15 cellular contexts compared by ENCODE assay signal in the genomic region with DNA sequence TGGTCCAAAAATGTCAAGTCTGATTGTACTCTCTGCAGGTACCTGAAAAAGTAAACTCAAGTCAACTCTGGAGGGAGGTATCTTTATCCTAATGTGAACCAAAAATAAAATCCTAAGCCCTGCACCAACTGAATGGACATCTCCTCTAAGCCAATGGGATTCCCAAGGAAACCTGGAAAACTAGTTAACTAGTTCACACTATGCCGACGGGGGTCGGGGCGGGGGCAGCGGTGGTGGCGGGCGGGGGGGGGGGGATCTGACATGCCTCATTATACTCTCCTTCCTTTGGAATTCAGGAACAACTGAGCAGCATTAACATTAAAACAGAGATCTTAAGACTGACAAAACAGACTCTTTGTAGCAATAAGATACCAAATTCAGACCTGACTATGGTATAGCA.
DNase-seq lines count a peak whose midpoint lies in the region; ATAC-seq and TF ChIP-seq lines count a peak whose summit lies in the region.
"Had no signal": no experiment of that assay in that cellular context is flagged by ENCODE, and none has a peak within 500 bp of the region (broad histone marks: within the 10 kb centered on the region; RNA-seq: fewer than 3 reads in every experiment).

No MANE protein-coding gene starts in this region.

- TF ChIP-seq CTCF in KMS-11 (conservative IDR thresholded peaks at IDR 0.05; ENCODE audit: low read depth, low read length) (no peak), osteoblast (IDR thresholded peaks at IDR 0.05; ENCODE audit: extremely low read depth, low read depth, low read length) (no peak)

- H3K27ac ChIP-seq in KMS-11 (no peak overlapping the region), iPS-18a (ENCODE audit: low read length) (no peak overlapping the region), osteoblast (ENCODE audit: low read depth, low read length) (no peak overlapping the region)
- H3K27ac ChIP-seq: BLaER1, HL-60 had no signal

- no peak overlapping the region for H2AFZ ChIP-seq in KMS-11 (ENCODE audit: low read depth)
- no peak overlapping the region for H2AFZ ChIP-seq in osteoblast (ENCODE audit: low read length)

- H3K9me3 ChIP-seq in iPS-18a (ENCODE audit: control insufficient read depth, low read depth, low read length), result no peaks in the 10 kb centered on the region
- no peaks in the 10 kb centered on the region for H3K9me3 ChIP-seq in osteoblast (ENCODE audit: low read depth, low read length)

- H3K4me2 ChIP-seq in KMS-11, result peak overlapping the region; percentile 97
- H3K4me2 ChIP-seq in osteoblast (ENCODE audit: insufficient read depth, low read length), result no peak overlapping the region
- H3K4me2 ChIP-seq: BLaER1 had no signal

- peak; percentile 64 for DNase-seq in H7
- DNase-seq in RPMI8226, result peak; percentile 17
- no peak for DNase-seq in osteoblast (ENCODE audit: insufficient read length, low spot score, missing footprints)
- no peak for DNase-seq in HT-29 (ENCODE audit: low spot score)
- DNase-seq: 8988T; CD4-positive, alpha-beta memory T cell; DMS153; DMS79; GDM1 had no signal

- ATAC-seq in HG02763 (IDR thresholded peaks at IDR 0.05; ENCODE audit: unreplicated experiment) (no peak), HG02678 (IDR thresholded peaks at IDR 0.05; ENCODE audit: unreplicated experiment) (no peak)

- H4K20me1 ChIP-seq in KMS-11 (ENCODE audit: insufficient read depth), result no peaks in the 10 kb centered on the region
- no peaks in the 10 kb centered on the region for H4K20me1 ChIP-seq in osteoblast (ENCODE audit: insufficient read depth, low read length)
- H4K20me1 ChIP-seq: BLaER1 had no signal

- H3K4me3 ChIP-seq in H7 (ENCODE audit: insufficient read depth, low read depth, low read length), result no peak overlapping the region
- H3K4me3 ChIP-seq in KMS-11 (IDR thresholded peaks at IDR 0.05; ENCODE audit: insufficient read depth, low read depth, low read length), result no peak overlapping the region
- H3K4me3 ChIP-seq in iPS-18a (ENCODE audit: low read length), result peak overlapping the region; percentile 9
- H3K4me3 ChIP-seq in osteoblast (ENCODE audit: insufficient read depth, low read length), result no peak overlapping the region
- H3K4me3 ChIP-seq: BLaER1 had no signal

- H3K4me1 ChIP-seq in KMS-11 (ENCODE audit: low read depth, poor library complexity, severe bottlenecking), result peaks cover 71% of the 10 kb centered on the region
- peaks cover 25% of the 10 kb centered on the region for H3K4me1 ChIP-seq in iPS-18a (ENCODE audit: control insufficient read depth, low read depth, low read length)
- H3K4me1 ChIP-seq in osteoblast (ENCODE audit: insufficient read depth, low read length), result no peaks in the 10 kb centered on the region
- H3K4me1 ChIP-seq: BLaER1 had no signal

- no peaks in the 10 kb centered on the region for H3K27me3 ChIP-seq in H7 (ENCODE audit: control insufficient read depth, insufficient read depth, low read length)
- H3K27me3 ChIP-seq in KMS-11 (ENCODE audit: insufficient read depth, low read depth), result no peaks in the 10 kb centered on the region
- H3K27me3 ChIP-seq in iPS-18a (ENCODE audit: control insufficient read depth, insufficient read depth, low read length), result no peaks in the 10 kb centered on the region
- no peaks in the 10 kb centered on the region for H3K27me3 ChIP-seq in osteoblast (ENCODE audit: insufficient read depth, low read length)
- H3K27me3 ChIP-seq: BLaER1 had no signal

- no peak overlapping the region for H3K9ac ChIP-seq in KMS-11
- H3K9ac ChIP-seq in iPS-18a (ENCODE audit: low read length), result no peak overlapping the region
- H3K9ac ChIP-seq: BLaER1 had no signal

- H3K79me2 ChIP-seq in KMS-11 (ENCODE audit: insufficient read depth, low read depth) (peaks cover 17% of the 10 kb centered on the region), osteoblast (ENCODE audit: insufficient read depth, low read length) (no peaks in the 10 kb centered on the region)

- H3K36me3 ChIP-seq in H7 (replicated peaks; ENCODE audit: control insufficient read depth, insufficient read depth, low read length) (no peaks in the 10 kb centered on the region), KMS-11 (ENCODE audit: insufficient read depth) (no peaks in the 10 kb centered on the region), iPS-18a (ENCODE audit: control insufficient read depth, low read depth, low read length) (no peaks in the 10 kb centered on the region), osteoblast (ENCODE audit: insufficient read depth, low read length) (no peaks in the 10 kb centered on the region)
- H3K36me3 ChIP-seq: BLaER1 had no signal

Comparison
In these comparisons a context has a peak if more than half of its experiments do, and no peak if none do; other contexts are left out.
1. DNase-seq: peak in H7 (single experiment) and RPMI8226 (single experiment); none in osteoblast (single experiment) and HT-29 (single experiment).